Comparison of ENCODE assay signal across 2 cellular contexts in the genomic region with DNA sequence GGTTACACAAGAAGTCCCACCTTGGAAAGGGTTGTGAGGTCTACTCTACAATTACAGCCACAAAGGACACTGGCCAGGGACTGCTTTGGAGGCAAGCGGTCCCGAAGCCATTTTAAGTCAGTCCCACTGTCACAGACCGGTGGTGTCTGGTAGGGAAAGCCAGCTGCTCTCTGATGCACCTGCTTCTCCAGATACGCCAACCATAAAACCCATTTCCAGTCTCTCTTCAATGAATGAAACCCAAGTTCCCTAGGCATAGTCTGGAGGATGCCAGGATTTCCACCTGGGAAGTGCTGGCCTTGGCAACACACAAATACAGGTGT.
TF ChIP-seq lines count a peak whose summit lies in the region.

No MANE protein-coding gene starts in this region.

TF ChIP-seq in liver, 16 proteins besides CTCF, POLR2A, EP300 and RAD21:
- TF ChIP-seq HNF4G (IDR thresholded peaks at IDR 0.05) (no peak), FOXA1 (IDR thresholded peaks at IDR 0.05) (no peak), JUND (IDR thresholded peaks at IDR 0.05) (no peak), TAF1 (conservative IDR thresholded peaks at IDR 0.05) (no peak), FOXA2 (IDR thresholded peaks at IDR 0.05) (no peak), GABPA (IDR thresholded peaks at IDR 0.05 in 1 of 2, conservative IDR thresholded peaks at IDR 0.05 in 1 of 2) (no peak), SP1 (IDR thresholded peaks at IDR 0.05) (no peak), NR2F2 (IDR thresholded peaks at IDR 0.05) (no peak), EGR1 (IDR thresholded peaks at IDR 0.05; ENCODE audit: low read depth in 2 of 2) (no peak), YY1 (IDR thresholded peaks at IDR 0.05) (no peak), HNF4A (conservative IDR thresholded peaks at IDR 0.05) (no peak), RXRA (IDR thresholded peaks at IDR 0.05) (no peak)
- TF ChIP-seq, protein P1, sequence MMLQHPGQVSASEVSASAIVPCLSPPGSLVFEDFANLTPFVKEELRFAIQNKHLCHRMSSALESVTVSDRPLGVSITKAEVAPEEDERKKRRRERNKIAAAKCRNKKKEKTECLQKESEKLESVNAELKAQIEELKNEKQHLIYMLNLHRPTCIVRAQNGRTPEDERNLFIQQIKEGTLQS (IDR thresholded peaks at IDR 0.05), result no peak
- TF ChIP-seq, protein P2, sequence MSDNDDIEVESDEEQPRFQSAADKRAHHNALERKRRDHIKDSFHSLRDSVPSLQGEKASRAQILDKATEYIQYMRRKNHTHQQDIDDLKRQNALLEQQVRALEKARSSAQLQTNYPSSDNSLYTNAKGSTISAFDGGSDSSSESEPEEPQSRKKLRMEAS (IDR thresholded peaks at IDR 0.05), result no peak
- TF ChIP-seq, protein P3, sequence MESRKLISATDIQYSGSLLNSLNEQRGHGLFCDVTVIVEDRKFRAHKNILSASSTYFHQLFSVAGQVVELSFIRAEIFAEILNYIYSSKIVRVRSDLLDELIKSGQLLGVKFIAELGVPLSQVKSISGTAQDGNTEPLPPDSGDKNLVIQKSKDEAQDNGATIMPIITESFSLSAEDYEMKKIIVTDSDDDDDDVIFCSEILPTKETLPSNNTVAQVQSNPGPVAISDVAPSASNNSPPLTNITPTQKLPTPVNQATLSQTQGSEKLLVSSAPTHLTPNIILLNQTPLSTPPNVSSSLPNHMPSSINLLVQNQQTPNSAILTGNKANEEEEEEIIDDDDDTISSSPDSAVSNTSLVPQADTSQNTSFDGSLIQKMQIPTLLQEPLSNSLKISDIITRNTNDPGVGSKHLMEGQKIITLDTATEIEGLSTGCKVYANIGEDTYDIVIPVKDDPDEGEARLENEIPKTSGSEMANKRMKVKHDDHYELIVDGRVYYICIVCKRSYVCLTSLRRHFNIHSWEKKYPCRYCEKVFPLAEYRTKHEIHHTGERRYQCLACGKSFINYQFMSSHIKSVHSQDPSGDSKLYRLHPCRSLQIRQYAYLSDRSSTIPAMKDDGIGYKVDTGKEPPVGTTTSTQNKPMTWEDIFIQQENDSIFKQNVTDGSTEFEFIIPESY (IDR thresholded peaks at IDR 0.05), result no peak
- TF ChIP-seq, protein P4, sequence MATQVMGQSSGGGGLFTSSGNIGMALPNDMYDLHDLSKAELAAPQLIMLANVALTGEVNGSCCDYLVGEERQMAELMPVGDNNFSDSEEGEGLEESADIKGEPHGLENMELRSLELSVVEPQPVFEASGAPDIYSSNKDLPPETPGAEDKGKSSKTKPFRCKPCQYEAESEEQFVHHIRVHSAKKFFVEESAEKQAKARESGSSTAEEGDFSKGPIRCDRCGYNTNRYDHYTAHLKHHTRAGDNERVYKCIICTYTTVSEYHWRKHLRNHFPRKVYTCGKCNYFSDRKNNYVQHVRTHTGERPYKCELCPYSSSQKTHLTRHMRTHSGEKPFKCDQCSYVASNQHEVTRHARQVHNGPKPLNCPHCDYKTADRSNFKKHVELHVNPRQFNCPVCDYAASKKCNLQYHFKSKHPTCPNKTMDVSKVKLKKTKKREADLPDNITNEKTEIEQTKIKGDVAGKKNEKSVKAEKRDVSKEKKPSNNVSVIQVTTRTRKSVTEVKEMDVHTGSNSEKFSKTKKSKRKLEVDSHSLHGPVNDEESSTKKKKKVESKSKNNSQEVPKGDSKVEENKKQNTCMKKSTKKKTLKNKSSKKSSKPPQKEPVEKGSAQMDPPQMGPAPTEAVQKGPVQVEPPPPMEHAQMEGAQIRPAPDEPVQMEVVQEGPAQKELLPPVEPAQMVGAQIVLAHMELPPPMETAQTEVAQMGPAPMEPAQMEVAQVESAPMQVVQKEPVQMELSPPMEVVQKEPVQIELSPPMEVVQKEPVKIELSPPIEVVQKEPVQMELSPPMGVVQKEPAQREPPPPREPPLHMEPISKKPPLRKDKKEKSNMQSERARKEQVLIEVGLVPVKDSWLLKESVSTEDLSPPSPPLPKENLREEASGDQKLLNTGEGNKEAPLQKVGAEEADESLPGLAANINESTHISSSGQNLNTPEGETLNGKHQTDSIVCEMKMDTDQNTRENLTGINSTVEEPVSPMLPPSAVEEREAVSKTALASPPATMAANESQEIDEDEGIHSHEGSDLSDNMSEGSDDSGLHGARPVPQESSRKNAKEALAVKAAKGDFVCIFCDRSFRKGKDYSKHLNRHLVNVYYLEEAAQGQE (IDR thresholded peaks at IDR 0.05), result no peak
TF ChIP-seq in liver: peak in this region for 0.

TF ChIP-seq in HepG2, 621 proteins besides CTCF, POLR2A, EP300 and RAD21:
- TF ChIP-seq ZBTB8A (CRISPR knock-in tag; IDR thresholded peaks at IDR 0.05; ENCODE audit: borderline replicate concordance, low read depth), result no peak
- no peak for TF ChIP-seq ZNF773 (CRISPR knock-in tag; IDR thresholded peaks at IDR 0.05; ENCODE audit: borderline replicate concordance)
- no peak for TF ChIP-seq KMT2B (CRISPR knock-in tag; IDR thresholded peaks at IDR 0.05)
- TF ChIP-seq PHF8 (CRISPR knock-in tag; IDR thresholded peaks at IDR 0.05), result no peak
- no peak for TF ChIP-seq ZBTB1 (CRISPR knock-in tag; IDR thresholded peaks at IDR 0.05; ENCODE audit: borderline replicate concordance)
- no peak for TF ChIP-seq ZNF430 (CRISPR knock-in tag; IDR thresholded peaks at IDR 0.05)
- TF ChIP-seq, protein P5, sequence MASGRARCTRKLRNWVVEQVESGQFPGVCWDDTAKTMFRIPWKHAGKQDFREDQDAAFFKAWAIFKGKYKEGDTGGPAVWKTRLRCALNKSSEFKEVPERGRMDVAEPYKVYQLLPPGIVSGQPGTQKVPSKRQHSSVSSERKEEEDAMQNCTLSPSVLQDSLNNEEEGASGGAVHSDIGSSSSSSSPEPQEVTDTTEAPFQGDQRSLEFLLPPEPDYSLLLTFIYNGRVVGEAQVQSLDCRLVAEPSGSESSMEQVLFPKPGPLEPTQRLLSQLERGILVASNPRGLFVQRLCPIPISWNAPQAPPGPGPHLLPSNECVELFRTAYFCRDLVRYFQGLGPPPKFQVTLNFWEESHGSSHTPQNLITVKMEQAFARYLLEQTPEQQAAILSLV (CRISPR knock-in tag; IDR thresholded peaks at IDR 0.05; ENCODE audit: borderline replicate concordance), result no peak
- TF ChIP-seq ZNF432 (CRISPR knock-in tag; IDR thresholded peaks at IDR 0.05; ENCODE audit: borderline replicate concordance), result no peak
- no peak for TF ChIP-seq RELA (CRISPR knock-in tag; IDR thresholded peaks at IDR 0.05)
- TF ChIP-seq REL (CRISPR knock-in tag; conservative IDR thresholded peaks at IDR 0.05), result no peak
- TF ChIP-seq, protein P4 (IDR thresholded peaks at IDR 0.05; ENCODE audit: borderline replicate concordance in 1 of 2, low read depth in 1 of 2, low read length in 2 of 2), result no peak
- TF ChIP-seq NFYB (CRISPR knock-in tag; IDR thresholded peaks at IDR 0.05), result no peak
- no peak for TF ChIP-seq PITX1 (CRISPR knock-in tag; IDR thresholded peaks at IDR 0.05)
